ENCODE assay signal across 8 cellular contexts in the genomic region with DNA sequence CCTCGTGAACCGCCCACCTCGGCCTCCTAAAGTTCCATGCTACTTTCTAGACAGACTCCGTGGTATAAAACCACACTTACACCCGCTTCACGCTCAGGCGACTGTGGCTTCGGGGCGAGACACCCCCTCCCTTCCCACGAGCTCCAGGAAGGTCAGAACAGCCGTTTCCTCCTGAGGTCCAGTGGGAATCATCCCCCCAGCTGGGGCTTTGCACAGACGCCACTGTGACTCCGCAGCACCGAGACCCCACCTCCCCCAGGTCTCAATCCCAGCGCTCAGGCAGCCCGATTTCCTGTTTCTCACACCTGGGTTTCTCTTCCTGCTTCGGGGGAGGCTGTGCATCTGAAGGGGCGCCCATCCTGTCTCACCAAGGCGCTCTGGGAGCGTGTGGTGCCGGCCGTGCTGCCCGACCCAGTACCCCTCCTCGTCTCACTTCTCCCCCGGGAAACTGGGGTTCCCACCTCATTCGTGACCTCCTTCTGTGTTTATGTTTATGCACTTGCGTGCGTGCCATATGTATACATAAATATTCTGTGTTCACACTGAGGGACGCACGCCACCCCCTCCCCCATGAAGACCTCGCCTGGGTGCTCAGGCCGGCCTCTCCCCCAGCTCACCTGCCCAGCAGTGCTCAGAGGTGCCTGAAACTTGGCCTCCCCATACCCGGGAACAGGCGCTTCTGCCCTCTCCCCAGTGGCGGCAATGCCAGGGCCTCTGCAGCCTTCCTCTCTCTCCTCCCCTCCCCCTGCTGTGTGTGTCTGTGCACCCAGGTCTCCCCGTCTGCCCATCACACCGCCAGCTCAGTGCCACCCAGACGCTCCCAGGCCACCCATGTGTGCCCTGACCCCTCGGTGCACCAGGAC.
DNase-seq lines count a peak whose midpoint lies in the region; ATAC-seq and TF ChIP-seq lines count a peak whose summit lies in the region.

No MANE protein-coding gene starts in this region.

- H3K9ac ChIP-seq in KMS-11: peak overlapping the region; percentile 13; the same call in 1 of the 2 replicates
- H3K9ac ChIP-seq in mucosa of stomach (ENCODE audit: low read length): peak overlapping the region; percentile 55

- H3K4me3 ChIP-seq in KMS-11 (IDR thresholded peaks at IDR 0.05; ENCODE audit: insufficient read depth, low read depth, low read length) (no peak overlapping the region), mucosa of stomach (ENCODE audit: low read length) (peak overlapping the region; percentile 15), WERI-Rb-1 (ENCODE audit: low read depth, low read length) (no peak overlapping the region)

- H3K4me1 ChIP-seq in KMS-11 (ENCODE audit: low read depth, poor library complexity, severe bottlenecking) (peaks cover 24% of the 10 kb centered on the region), mucosa of stomach (ENCODE audit: control insufficient read depth, insufficient read depth, low read length) (peaks cover 31% of the 10 kb centered on the region)

- peak; percentile 61 for ATAC-seq in GM21367 (IDR thresholded peaks at IDR 0.05; ENCODE audit: unreplicated experiment)

- TF ChIP-seq CTCF in C4-2B (conservative IDR thresholded peaks at IDR 0.05) (no peak), KMS-11 (conservative IDR thresholded peaks at IDR 0.05; ENCODE audit: low read depth, low read length) (no peak), WERI-Rb-1 (IDR thresholded peaks at IDR 0.05; ENCODE audit: low read depth, low read length) (no peak)

- H3K4me2 ChIP-seq in KMS-11: peak overlapping the region; percentile 50; the same call in 1 of the 2 replicates

- peak overlapping the region; percentile 71 for H3K27ac ChIP-seq in C4-2B
- peak overlapping the region; percentile 34 for H3K27ac ChIP-seq in KMS-11
- H3K27ac ChIP-seq in WERI-Rb-1: no peak overlapping the region

- H2AFZ ChIP-seq in KMS-11 (ENCODE audit: low read depth): peak overlapping the region; percentile 5; the same call in 1 of the 2 replicates

- DNase-seq in activated T-helper 1 cell treated with anti-CD3 and anti-CD28 coated beads, Interleukin-2, amount 50 U/mL, for 16 hours (ENCODE audit: low read depth in 1 of 2, low spot score in 1 of 2): peak; percentile 19 to 46
- DNase-seq in WERI-Rb-1 (no peak), SW 1271 (lab: John Stamatoyannopoulos, UW) (no peak), medulla oblongata (ENCODE audit: extremely low spot score) (no peak)

- H3K27me3 ChIP-seq in KMS-11 (ENCODE audit: insufficient read depth, low read depth) (no peaks in the 10 kb centered on the region), mucosa of stomach (ENCODE audit: control insufficient read depth, insufficient read depth, low read length) (no peaks in the 10 kb centered on the region), WERI-Rb-1 (ENCODE audit: insufficient read depth, low read depth, severe bottlenecking) (no peaks in the 10 kb centered on the region)

- no peaks in the 10 kb centered on the region for H3K9me3 ChIP-seq in mucosa of stomach (ENCODE audit: control insufficient read depth, low read length)
- no peaks in the 10 kb centered on the region for H3K9me3 ChIP-seq in WERI-Rb-1 (ENCODE audit: severe bottlenecking)

- peaks cover 8% of the 10 kb centered on the region; the same call in 1 of the 2 replicates for H3K79me2 ChIP-seq in KMS-11 (ENCODE audit: insufficient read depth, low read depth)

- H3K36me3 ChIP-seq in KMS-11 (ENCODE audit: insufficient read depth): no peaks in the 10 kb centered on the region
- no peaks in the 10 kb centered on the region for H3K36me3 ChIP-seq in mucosa of stomach (ENCODE audit: control insufficient read depth, insufficient read depth, low read length)
- H3K36me3 ChIP-seq in WERI-Rb-1: peaks cover 3% of the 10 kb centered on the region

- H4K20me1 ChIP-seq in KMS-11 (ENCODE audit: insufficient read depth): no peaks in the 10 kb centered on the region

Comparison
In these comparisons a context has a peak if more than half of its experiments do, and no peak if none do; other contexts are left out.
1. DNase-seq: peak in activated T-helper 1 cell treated with anti-CD3 and anti-CD28 coated beads, Interleukin-2, amount 50 U/mL, for 16 hours (2 of 2); none in WERI-Rb-1 (single experiment), SW 1271 (0 of 2) and medulla oblongata (single experiment).